7 cellular contexts compared by ENCODE assay signal in the genomic region with DNA sequence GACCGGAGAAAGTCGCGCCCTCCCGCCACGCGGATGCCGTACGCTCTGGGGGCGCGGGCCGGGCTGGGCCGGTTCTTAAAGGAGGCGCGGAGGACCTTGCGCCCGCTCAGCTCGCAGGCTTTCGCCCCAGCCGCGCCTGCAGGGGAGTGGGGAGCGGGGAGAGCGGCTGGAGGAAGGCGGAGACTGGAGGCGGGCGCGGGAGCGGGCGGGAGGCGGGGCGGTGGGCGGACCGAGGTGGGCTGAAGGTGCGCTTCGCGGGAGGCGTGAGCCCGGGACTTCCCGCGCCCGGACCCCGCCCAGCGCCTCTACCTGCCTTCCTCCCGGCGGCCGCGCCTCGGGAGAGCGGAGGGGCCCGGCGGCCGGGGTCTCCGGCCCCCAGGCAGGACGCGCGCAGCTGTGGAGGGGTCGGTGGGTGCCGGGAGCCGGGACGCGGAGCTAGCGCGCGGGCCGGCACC. TPM values are rescaled to one million over a fixed set of nuclear protein-coding genes. Genes with fewer than 3 reads are reported as not detected.
A peak's percentile ranks its signal among the peaks of the same experiment; 100 is the strongest.
DNase-seq lines count a peak whose midpoint lies in the region; ATAC-seq and TF ChIP-seq lines count a peak whose summit lies in the region.

A gene (minus strand): TSS at position 148 of the 455 bp plus-strand sequence. CDS start 422 bp downstream, outside the sequence.

- peak within 1 kb of the TSS; percentile 77 for H3K4me2 ChIP-seq in OCI-LY1 (ENCODE audit: low read length)

- no peaks in the 10 kb centered on the region for H3K9me2 ChIP-seq in OCI-LY1 (ENCODE audit: low read depth, low read length)

- no peaks in the 10 kb centered on the region for H3K36me3 ChIP-seq in OCI-LY1 (ENCODE audit: insufficient read depth, low read length)
- no peaks in the 10 kb centered on the region for H3K36me3 ChIP-seq in skeletal muscle tissue (ENCODE audit: control insufficient read depth in 3 of 3, insufficient read depth in 3 of 3, low read length in 3 of 3)

- no peaks in the 10 kb centered on the region for H3F3A ChIP-seq in OCI-LY1 (ENCODE audit: insufficient read depth, low read length)

- no peak within 1 kb of the TSS for H2AFZ ChIP-seq in OCI-LY1 (ENCODE audit: low read length)

- peak; percentile 38 for ATAC-seq in GM18867 (IDR thresholded peaks at IDR 0.05; ENCODE audit: unreplicated experiment)
- ATAC-seq in HG02938 (IDR thresholded peaks at IDR 0.05; ENCODE audit: unreplicated experiment), result peak; percentile 37
- peak; percentile 81 for ATAC-seq in left ventricle myocardium superior

- H3K27ac ChIP-seq in OCI-LY1 (ENCODE audit: low read depth, low read length, poor library complexity, severe bottlenecking) (no peak within 1 kb of the TSS), skeletal muscle tissue (ENCODE audit: low read depth, low read length) (no peak within 1 kb of the TSS)

- TF ChIP-seq CTCF in OCI-LY1 (IDR thresholded peaks at IDR 0.05; ENCODE audit: low read length), result no peak

- intact Hi-C loops in left ventricle myocardium superior (cut with micrococcal nuclease), result no loop called here

- no peaks in the 10 kb centered on the region for H3K79me2 ChIP-seq in OCI-LY1 (ENCODE audit: insufficient read depth, low read length)

- peak within 1 kb of the TSS; percentile 56 for H3K9ac ChIP-seq in OCI-LY1 (ENCODE audit: low read length)
- H3K9ac ChIP-seq in skeletal muscle tissue (ENCODE audit: low read depth in 1 of 3, low read length in 3 of 3), result peak within 1 kb of the TSS in 2 of 3 donors; percentile 23 to 66

- peaks cover 5% of the 10 kb centered on the region; the same call in 1 of the 2 replicates for H3K27me3 ChIP-seq in OCI-LY1 (ENCODE audit: insufficient read depth, low read length)
- H3K27me3 ChIP-seq in skeletal muscle tissue (ENCODE audit: control insufficient read depth in 3 of 3, insufficient read depth in 3 of 3, low read length in 3 of 3), result peaks cover 22 to 44% (median 44%) of the 10 kb centered on the region in 3 donors

- DNase-seq in activated gamma-delta T cell treated with Interleukin-2 at 50 U/mL for 16 hours, result peak; percentile 65
- DNase-seq in left ventricle myocardium superior, result peak; percentile 77
- no peak for DNase-seq in NCI-H1105 treated with DMSO at 0.1 percent for 48 hours (lab: John Stamatoyannopoulos, UW)

- H3K9me3 ChIP-seq in OCI-LY1 (ENCODE audit: low read length), result no peaks in the 10 kb centered on the region
- H3K9me3 ChIP-seq in skeletal muscle tissue (ENCODE audit: control insufficient read depth in 3 of 3, low read length in 3 of 3), result no peaks in the 10 kb centered on the region

- H3K4me1 ChIP-seq in OCI-LY1 (ENCODE audit: insufficient read depth, low read length, severe bottlenecking) (peaks cover 8% of the 10 kb centered on the region), skeletal muscle tissue (ENCODE audit: control insufficient read depth in 3 of 3, insufficient read depth in 3 of 3, low read length in 3 of 3) (peaks cover 14 to 28% (median 22%) of the 10 kb centered on the region in 3 donors)

- peak within 1 kb of the TSS; percentile 64 for H3K4me3 ChIP-seq in OCI-LY1 (ENCODE audit: low read depth, low read length, poor library complexity, severe bottlenecking)
- peak within 1 kb of the TSS in 2 of 3 donors; percentile 50 to 58 for H3K4me3 ChIP-seq in skeletal muscle tissue (ENCODE audit: low read length in 3 of 3)

- no peaks in the 10 kb centered on the region for H4K20me1 ChIP-seq in OCI-LY1 (ENCODE audit: insufficient read depth, low read length)

RNA-seq across cellular contexts. Expression of the gene that starts here (rescaled TPM):
- 5.0 TPM for total RNA-seq in left ventricle myocardium superior
- 2.1 TPM for total RNA-seq in skeletal muscle tissue
